In the genomic region with DNA sequence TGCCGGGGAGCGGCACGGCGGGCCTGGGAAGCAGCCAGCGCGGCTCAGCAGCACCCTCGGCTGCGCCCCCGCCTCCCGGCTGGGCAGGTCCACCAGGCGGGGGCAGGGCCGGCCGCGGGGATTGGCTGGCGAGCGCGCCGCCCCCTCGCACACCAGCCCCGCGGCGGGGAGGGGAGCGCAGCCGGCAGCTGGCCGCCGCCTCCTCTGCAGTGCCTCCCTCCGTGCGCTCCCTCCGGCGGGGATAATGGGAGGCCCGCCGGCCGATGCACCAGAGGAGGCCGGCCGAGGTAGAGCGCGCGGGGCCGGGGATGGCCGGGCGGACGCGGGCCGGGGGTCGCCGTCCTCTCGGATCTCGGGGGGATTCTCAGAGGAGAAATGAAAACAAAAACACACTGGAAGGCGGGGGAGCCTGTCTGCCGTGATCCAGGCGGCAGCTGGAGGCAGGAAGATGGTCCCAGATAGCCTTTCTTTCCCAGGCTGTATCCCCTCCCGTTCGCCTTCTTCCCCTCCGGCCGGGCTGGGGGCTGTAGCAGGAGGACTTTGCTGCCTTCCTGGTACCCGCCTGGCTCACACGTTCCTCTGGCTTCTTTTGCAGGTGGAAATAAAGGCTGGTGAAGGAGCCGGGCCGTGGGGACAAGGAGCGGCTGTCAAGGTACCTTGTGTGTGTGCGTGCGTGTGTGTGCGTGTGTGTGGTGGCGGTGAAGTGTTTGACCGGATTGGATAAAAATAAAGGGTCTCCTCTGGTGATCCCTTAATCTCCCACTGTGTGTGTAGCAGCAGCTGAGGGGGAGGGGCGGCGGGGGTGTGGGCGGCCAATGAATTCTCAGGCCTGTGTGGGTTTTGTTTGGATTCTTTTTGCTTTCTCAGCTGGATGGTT, we compare ENCODE assay signal across 1 cellular context.
TF ChIP-seq lines count a peak whose summit lies in the region.

No MANE protein-coding gene starts in this region.

TF ChIP-seq in H1, 55 proteins besides CTCF, POLR2A, EP300 and RAD21 (continued from another document):
- TF ChIP-seq, protein P1, sequence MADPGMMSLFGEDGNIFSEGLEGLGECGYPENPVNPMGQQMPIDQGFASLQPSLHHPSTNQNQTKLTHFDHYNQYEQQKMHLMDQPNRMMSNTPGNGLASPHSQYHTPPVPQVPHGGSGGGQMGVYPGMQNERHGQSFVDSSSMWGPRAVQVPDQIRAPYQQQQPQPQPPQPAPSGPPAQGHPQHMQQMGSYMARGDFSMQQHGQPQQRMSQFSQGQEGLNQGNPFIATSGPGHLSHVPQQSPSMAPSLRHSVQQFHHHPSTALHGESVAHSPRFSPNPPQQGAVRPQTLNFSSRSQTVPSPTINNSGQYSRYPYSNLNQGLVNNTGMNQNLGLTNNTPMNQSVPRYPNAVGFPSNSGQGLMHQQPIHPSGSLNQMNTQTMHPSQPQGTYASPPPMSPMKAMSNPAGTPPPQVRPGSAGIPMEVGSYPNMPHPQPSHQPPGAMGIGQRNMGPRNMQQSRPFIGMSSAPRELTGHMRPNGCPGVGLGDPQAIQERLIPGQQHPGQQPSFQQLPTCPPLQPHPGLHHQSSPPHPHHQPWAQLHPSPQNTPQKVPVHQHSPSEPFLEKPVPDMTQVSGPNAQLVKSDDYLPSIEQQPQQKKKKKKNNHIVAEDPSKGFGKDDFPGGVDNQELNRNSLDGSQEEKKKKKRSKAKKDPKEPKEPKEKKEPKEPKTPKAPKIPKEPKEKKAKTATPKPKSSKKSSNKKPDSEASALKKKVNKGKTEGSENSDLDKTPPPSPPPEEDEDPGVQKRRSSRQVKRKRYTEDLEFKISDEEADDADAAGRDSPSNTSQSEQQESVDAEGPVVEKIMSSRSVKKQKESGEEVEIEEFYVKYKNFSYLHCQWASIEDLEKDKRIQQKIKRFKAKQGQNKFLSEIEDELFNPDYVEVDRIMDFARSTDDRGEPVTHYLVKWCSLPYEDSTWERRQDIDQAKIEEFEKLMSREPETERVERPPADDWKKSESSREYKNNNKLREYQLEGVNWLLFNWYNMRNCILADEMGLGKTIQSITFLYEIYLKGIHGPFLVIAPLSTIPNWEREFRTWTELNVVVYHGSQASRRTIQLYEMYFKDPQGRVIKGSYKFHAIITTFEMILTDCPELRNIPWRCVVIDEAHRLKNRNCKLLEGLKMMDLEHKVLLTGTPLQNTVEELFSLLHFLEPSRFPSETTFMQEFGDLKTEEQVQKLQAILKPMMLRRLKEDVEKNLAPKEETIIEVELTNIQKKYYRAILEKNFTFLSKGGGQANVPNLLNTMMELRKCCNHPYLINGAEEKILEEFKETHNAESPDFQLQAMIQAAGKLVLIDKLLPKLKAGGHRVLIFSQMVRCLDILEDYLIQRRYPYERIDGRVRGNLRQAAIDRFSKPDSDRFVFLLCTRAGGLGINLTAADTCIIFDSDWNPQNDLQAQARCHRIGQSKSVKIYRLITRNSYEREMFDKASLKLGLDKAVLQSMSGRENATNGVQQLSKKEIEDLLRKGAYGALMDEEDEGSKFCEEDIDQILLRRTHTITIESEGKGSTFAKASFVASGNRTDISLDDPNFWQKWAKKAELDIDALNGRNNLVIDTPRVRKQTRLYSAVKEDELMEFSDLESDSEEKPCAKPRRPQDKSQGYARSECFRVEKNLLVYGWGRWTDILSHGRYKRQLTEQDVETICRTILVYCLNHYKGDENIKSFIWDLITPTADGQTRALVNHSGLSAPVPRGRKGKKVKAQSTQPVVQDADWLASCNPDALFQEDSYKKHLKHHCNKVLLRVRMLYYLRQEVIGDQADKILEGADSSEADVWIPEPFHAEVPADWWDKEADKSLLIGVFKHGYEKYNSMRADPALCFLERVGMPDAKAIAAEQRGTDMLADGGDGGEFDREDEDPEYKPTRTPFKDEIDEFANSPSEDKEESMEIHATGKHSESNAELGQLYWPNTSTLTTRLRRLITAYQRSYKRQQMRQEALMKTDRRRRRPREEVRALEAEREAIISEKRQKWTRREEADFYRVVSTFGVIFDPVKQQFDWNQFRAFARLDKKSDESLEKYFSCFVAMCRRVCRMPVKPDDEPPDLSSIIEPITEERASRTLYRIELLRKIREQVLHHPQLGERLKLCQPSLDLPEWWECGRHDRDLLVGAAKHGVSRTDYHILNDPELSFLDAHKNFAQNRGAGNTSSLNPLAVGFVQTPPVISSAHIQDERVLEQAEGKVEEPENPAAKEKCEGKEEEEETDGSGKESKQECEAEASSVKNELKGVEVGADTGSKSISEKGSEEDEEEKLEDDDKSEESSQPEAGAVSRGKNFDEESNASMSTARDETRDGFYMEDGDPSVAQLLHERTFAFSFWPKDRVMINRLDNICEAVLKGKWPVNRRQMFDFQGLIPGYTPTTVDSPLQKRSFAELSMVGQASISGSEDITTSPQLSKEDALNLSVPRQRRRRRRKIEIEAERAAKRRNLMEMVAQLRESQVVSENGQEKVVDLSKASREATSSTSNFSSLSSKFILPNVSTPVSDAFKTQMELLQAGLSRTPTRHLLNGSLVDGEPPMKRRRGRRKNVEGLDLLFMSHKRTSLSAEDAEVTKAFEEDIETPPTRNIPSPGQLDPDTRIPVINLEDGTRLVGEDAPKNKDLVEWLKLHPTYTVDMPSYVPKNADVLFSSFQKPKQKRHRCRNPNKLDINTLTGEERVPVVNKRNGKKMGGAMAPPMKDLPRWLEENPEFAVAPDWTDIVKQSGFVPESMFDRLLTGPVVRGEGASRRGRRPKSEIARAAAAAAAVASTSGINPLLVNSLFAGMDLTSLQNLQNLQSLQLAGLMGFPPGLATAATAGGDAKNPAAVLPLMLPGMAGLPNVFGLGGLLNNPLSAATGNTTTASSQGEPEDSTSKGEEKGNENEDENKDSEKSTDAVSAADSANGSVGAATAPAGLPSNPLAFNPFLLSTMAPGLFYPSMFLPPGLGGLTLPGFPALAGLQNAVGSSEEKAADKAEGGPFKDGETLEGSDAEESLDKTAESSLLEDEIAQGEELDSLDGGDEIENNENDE (IDR thresholded peaks at IDR 0.05; ENCODE audit: insufficient replicate concordance, low read length): no peak
- no peak for TF ChIP-seq RNF2 (IDR thresholded peaks at IDR 0.05; ENCODE audit: borderline replicate concordance, low read depth, low read length, missing control alignments, poor library complexity, severe bottlenecking)
